Comparison of ENCODE assay signal across 9 cellular contexts in genomic region chr1:20575544-20576056, GRCh38. TPM values are rescaled to one million over a fixed set of nuclear protein-coding genes. Genes with fewer than 3 reads are reported as not detected.
"Had no signal": no experiment of that assay in that cellular context is flagged by ENCODE, and none has a peak within 500 bp of the region (broad histone marks: within the 10 kb centered on the region; RNA-seq: fewer than 3 reads in every experiment).

No MANE protein-coding gene starts in this region.

- H3K27me3 ChIP-seq: colonic mucosa, thyroid gland, uterus had no signal

- H3K4me3 Mint-ChIP-seq: activated CD8-positive, alpha-beta T cell treated with anti-CD3 and anti-CD28 coated beads for 36 hours; activated naive CD4-positive, alpha-beta T cell treated with anti-CD3 and anti-CD28 coated beads, Interleukin-2, amount 50 U/mL, for 24 hours; mesothelial cell of epicardium had no signal

- H3K36me3 ChIP-seq: colonic mucosa, thyroid gland, uterus had no signal

- H3K36me3 Mint-ChIP-seq: activated naive CD4-positive, alpha-beta T cell treated with anti-CD3 and anti-CD28 coated beads, Interleukin-2, amount 50 U/mL, for 24 hours; mesothelial cell of epicardium had no signal

- H3K9me3 Mint-ChIP-seq: activated naive CD4-positive, alpha-beta T cell treated with anti-CD3 and anti-CD28 coated beads, Interleukin-2, amount 50 U/mL, for 24 hours had no signal

- H3K4me3 ChIP-seq: colonic mucosa, skin epidermis, thyroid gland, uterus had no signal

- H3K27ac ChIP-seq: colonic mucosa, epithelial cell of prostate, skin epidermis, thyroid gland, uterus had no signal

- H3K9me3 ChIP-seq: colonic mucosa, thyroid gland, uterus had no signal

- DNase-seq: hippocampal formation had no signal

- H3K27ac Mint-ChIP-seq: activated CD8-positive, alpha-beta T cell treated with anti-CD3 and anti-CD28 coated beads for 36 hours; activated naive CD4-positive, alpha-beta T cell treated with anti-CD3 and anti-CD28 coated beads, Interleukin-2, amount 50 U/mL, for 24 hours; mesothelial cell of epicardium had no signal

- H3K4me1 Mint-ChIP-seq: mesothelial cell of epicardium had no signal

- H3K4me1 ChIP-seq: colonic mucosa, thyroid gland, uterus had no signal

RNA-seq across cellular contexts. Expression of gene CDA, which starts 13.3 kb away (rescaled TPM):
- total RNA-seq: activated CD8-positive, alpha-beta T cell treated with anti-CD3 and anti-CD28 coated beads for 36 hours had no signal

RNA-seq across cellular contexts. Expression of gene FAM43B, which starts 23.2 kb away (rescaled TPM):
- total RNA-seq: activated CD8-positive, alpha-beta T cell treated with anti-CD3 and anti-CD28 coated beads for 36 hours had no signal
